ENCODE assay signal across 5 cellular contexts in genomic region chr19:14777645-14778044, GRCh38. TPM values are rescaled to one million over a fixed set of nuclear protein-coding genes. Genes with fewer than 3 reads are reported as not detected.
"Had no signal": no experiment of that assay in that cellular context is flagged by ENCODE, and none has a peak within 500 bp of the region (broad histone marks: within the 10 kb centered on the region; RNA-seq: fewer than 3 reads in every experiment).

No MANE protein-coding gene starts in this region.

RNA-seq across cellular contexts. Expression of gene ADGRE2, which starts 0.7 kb away (rescaled TPM):
- total RNA-seq: M059J had no signal

RNA-seq across cellular contexts. Expression of gene OR7A5, which starts 57.3 kb away (rescaled TPM):
- total RNA-seq: M059J, PC-3, Peyer's patch, Right ventricle myocardium inferior, SJCRH30 had no signal

RNA-seq across cellular contexts. Expression of gene OR7C1, which starts 57.3 kb away (rescaled TPM):
- total RNA-seq: M059J, PC-3, Peyer's patch, Right ventricle myocardium inferior had no signal
